ENCODE assay signal across 26 cellular contexts in genomic region chr1:90810006-90810405, GRCh38.
"Had no signal": no experiment of that assay in that cellular context is flagged by ENCODE, and none has a peak within 500 bp of the region (broad histone marks: within the 10 kb centered on the region; RNA-seq: fewer than 3 reads in every experiment).

No MANE protein-coding gene starts in this region.

- H3K9ac ChIP-seq: SK-N-SH had no signal

- H3K9me3 ChIP-seq: Peyer's patch, SJCRH30, SK-N-SH had no signal

- H3K27me3 ChIP-seq: Peyer's patch, SJCRH30 had no signal

- H3K36me3 ChIP-seq: Peyer's patch, SJCRH30 had no signal

- H3K4me2 ChIP-seq: SK-N-SH had no signal

- H3K27ac ChIP-seq: Peyer's patch, RWPE1, SJCRH30 had no signal

- H3K4me3 ChIP-seq: K562, Peyer's patch, SJCRH30 had no signal

- H3K9me3 Mint-ChIP-seq: activated CD4-positive, alpha-beta memory T cell treated with anti-CD3 and anti-CD28 coated beads, Interleukin-2, amount 10 ng/mL, durations not matched to agents 7 days and 5 days; activated naive CD4-positive, alpha-beta T cell treated with anti-CD3 and anti-CD28 coated beads for 36 hours; activated T-helper 17 cell treated with anti-CD3 and anti-CD28 coated beads, Interleukin-2, amount 50 U/mL, for 72 hours; central memory CD8-positive, alpha-beta T cell had no signal

- DNase-seq: activated CD4-positive, alpha-beta memory T cell treated with anti-CD3 and anti-CD28 coated beads, Interleukin-2, amount 10 ng/mL, durations not matched to agents 7 days and 5 days; activated CD4-positive, alpha-beta T cell treated with anti-CD3 and anti-CD28 coated beads for 36 hours; activated CD4-positive, alpha-beta T cell treated with anti-CD3 and anti-CD28 coated beads, Interleukin-2, amount 50 U/mL, for 1 hour; activated gamma-delta T cell; activated naive CD4-positive, alpha-beta T cell treated with anti-CD3 and anti-CD28 coated beads for 36 hours; activated T-cell treated with anti-CD3 and anti-CD28 coated beads for 4 hours; activated T-cell treated with anti-CD3 and anti-CD28 coated beads, Interleukin-2, amount 50 U/mL, for 48 hours; Karpas-422; NCI-H1048; NCI-H1930; NCI-H2171; NCI-H2227 treated with DMSO at 0.1 percent for 48 hours; NCI-H510A; NCI-H526 treated with DMSO at 0.1 percent for 48 hours; Peyer's patch; Right ventricle myocardium superior; SJCRH30; SK-N-SH; T-helper 1 cell had no signal

- H3K27ac Mint-ChIP-seq: activated CD4-positive, alpha-beta memory T cell treated with anti-CD3 and anti-CD28 coated beads, Interleukin-2, amount 10 ng/mL, durations not matched to agents 7 days and 5 days; activated CD4-positive, alpha-beta T cell treated with anti-CD3 and anti-CD28 coated beads for 36 hours; activated naive CD4-positive, alpha-beta T cell treated with anti-CD3 and anti-CD28 coated beads for 36 hours; activated naive CD8-positive, alpha-beta T cell; activated T-helper 17 cell treated with anti-CD3 and anti-CD28 coated beads, Interleukin-2, amount 50 U/mL, for 72 hours; brain had no signal

- H3K4me3 Mint-ChIP-seq: activated CD4-positive, alpha-beta memory T cell treated with anti-CD3 and anti-CD28 coated beads, Interleukin-2, amount 10 ng/mL, durations not matched to agents 7 days and 5 days; activated CD4-positive, alpha-beta T cell treated with anti-CD3 and anti-CD28 coated beads for 36 hours; activated naive CD4-positive, alpha-beta T cell treated with anti-CD3 and anti-CD28 coated beads for 36 hours; activated naive CD8-positive, alpha-beta T cell; activated T-helper 17 cell treated with anti-CD3 and anti-CD28 coated beads, Interleukin-2, amount 50 U/mL, for 72 hours; brain; central memory CD8-positive, alpha-beta T cell had no signal

- ATAC-seq: activated CD4-positive, alpha-beta T cell treated with anti-CD3 and anti-CD28 coated beads for 36 hours; activated T-helper 17 cell treated with anti-CD3 and anti-CD28 coated beads, Interleukin-2, amount 50 U/mL, for 72 hours; K562 had no signal

- FAIRE-seq: astrocyte, K562 had no signal

- H3K4me1 Mint-ChIP-seq: activated CD4-positive, alpha-beta memory T cell treated with anti-CD3 and anti-CD28 coated beads, Interleukin-2, amount 10 ng/mL, durations not matched to agents 7 days and 5 days; activated CD4-positive, alpha-beta T cell treated with anti-CD3 and anti-CD28 coated beads for 36 hours; activated T-helper 17 cell treated with anti-CD3 and anti-CD28 coated beads, Interleukin-2, amount 50 U/mL, for 72 hours; brain; central memory CD8-positive, alpha-beta T cell had no signal

- H3K9me2 ChIP-seq: SK-N-SH had no signal

- H3K4me1 ChIP-seq: Peyer's patch, SJCRH30 had no signal
